13 cellular contexts compared by ENCODE assay signal in the genomic region with DNA sequence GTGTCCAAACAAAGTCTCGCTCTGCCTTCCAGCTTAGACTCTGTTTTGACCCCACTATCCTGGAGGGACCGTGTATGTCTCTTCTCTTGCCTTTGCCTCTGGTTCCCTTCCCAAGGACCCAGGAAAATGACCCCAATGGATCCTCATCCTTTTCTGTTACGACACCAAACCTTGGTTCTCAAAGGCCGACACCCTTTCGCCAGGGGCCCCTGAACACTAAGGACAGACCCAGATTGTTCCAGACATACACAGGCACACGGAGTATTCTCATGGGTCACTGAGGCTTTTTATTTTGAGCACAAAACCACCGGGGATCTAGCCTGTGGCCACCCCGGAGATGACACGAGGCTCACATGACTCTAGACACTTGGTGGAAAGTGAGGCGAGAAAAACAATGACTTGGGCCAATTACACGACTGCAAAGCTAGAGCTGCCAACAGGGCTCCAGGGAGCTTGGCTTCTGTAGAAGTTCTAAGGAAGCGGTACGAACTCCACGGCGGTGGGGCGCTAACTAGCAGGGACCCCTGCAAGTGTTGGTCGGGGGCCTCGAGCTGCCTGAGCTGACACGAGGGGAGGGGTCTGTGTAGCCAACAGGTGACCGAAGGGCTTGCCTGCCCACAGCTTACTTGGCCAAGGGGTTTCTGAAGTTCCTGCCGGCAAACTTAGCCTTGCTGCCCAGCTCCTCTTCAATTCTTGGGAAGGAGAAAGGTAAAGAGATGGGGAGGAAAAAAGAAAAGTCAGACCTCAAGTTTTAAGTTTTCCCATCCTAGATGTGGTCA. TPM values are rescaled to one million over a fixed set of nuclear protein-coding genes. Genes with fewer than 3 reads are reported as not detected.
DNase-seq lines count a peak whose midpoint lies in the region; ATAC-seq and TF ChIP-seq lines count a peak whose summit lies in the region.
"Had no signal": no experiment of that assay in that cellular context is flagged by ENCODE, and none has a peak within 500 bp of the region (broad histone marks: within the 10 kb centered on the region; RNA-seq: fewer than 3 reads in every experiment).

No MANE protein-coding gene starts in this region.

- 86% methylated on average over 9 of the region's 21 CpGs; no CpG with 5 or more reads in 1 of the 2 experiments for WGBS in IMR-90 (ENCODE audit: extremely low coverage in 2 of 2, insufficient read length in 1 of 2), 2 experiments

- H3K4me1 Mint-ChIP-seq in activated CD4-positive, alpha-beta T cell treated with anti-CD3 and anti-CD28 coated beads, Interleukin-2, amount 10 ng/mL, durations not matched to agents 24 days and 14 days, result peaks cover 31% of the 10 kb centered on the region

- H3K9me3 Mint-ChIP-seq in activated CD4-positive, alpha-beta T cell treated with anti-CD3 and anti-CD28 coated beads, Interleukin-2, amount 10 ng/mL, durations not matched to agents 24 days and 14 days, result no peaks in the 10 kb centered on the region

- no peak overlapping the region for H2BK20ac ChIP-seq in IMR-90 (ENCODE audit: low read depth, low read length)

- H3K4me1 ChIP-seq in IMR-90 (ENCODE audit: control insufficient read depth, insufficient read depth, low read length) (peaks cover 10% of the 10 kb centered on the region), adipocyte (ENCODE audit: control insufficient read depth, insufficient read depth, low read length) (peaks cover 35% of the 10 kb centered on the region), osteoblast (ENCODE audit: insufficient read depth, low read length) (peaks cover 27% of the 10 kb centered on the region)

- ATAC-seq in IMR-90 (ENCODE audit: low read depth) (no peak), HG02588 (IDR thresholded peaks at IDR 0.05; ENCODE audit: unreplicated experiment) (no peak), GM21367 (IDR thresholded peaks at IDR 0.05; ENCODE audit: unreplicated experiment) (no peak), HG02610 (IDR thresholded peaks at IDR 0.05; ENCODE audit: unreplicated experiment) (no peak)
- ATAC-seq: heart left ventricle, SK-N-SH treated with all-trans-retinoic acid at 6 μM for 48 hours had no signal

- no peak overlapping the region for H3K4me3 Mint-ChIP-seq in activated CD4-positive, alpha-beta T cell treated with anti-CD3 and anti-CD28 coated beads, Interleukin-2, amount 10 ng/mL, durations not matched to agents 24 days and 14 days

- H2AFZ ChIP-seq in IMR-90 (replicated peaks; ENCODE audit: low read length, poor library complexity) (no peak overlapping the region), osteoblast (ENCODE audit: low read length) (no peak overlapping the region)

- no peak overlapping the region for H2BK5ac ChIP-seq in IMR-90 (ENCODE audit: low read depth, low read length, poor library complexity, severe bottlenecking)

- no peak overlapping the region for H3K9ac ChIP-seq in IMR-90 (ENCODE audit: low read depth, low read length)
- H3K9ac ChIP-seq in adipocyte (ENCODE audit: low read length), result peak overlapping the region; percentile 47

- H4K5ac ChIP-seq in IMR-90 (ENCODE audit: low read depth, low read length), result no peak overlapping the region

- H2AK9ac ChIP-seq in IMR-90 (replicated peaks; ENCODE audit: low read depth, low read length, poor library complexity), result no peak overlapping the region

- no peak overlapping the region for H3K4me2 ChIP-seq in IMR-90 (ENCODE audit: low read depth, low read length)
- H3K4me2 ChIP-seq in osteoblast (ENCODE audit: insufficient read depth, low read length), result no peak overlapping the region

- peak overlapping the region; percentile 71 for H3K27ac Mint-ChIP-seq in activated CD4-positive, alpha-beta T cell treated with anti-CD3 and anti-CD28 coated beads, Interleukin-2, amount 10 ng/mL, durations not matched to agents 24 days and 14 days

- no peak overlapping the region for H3K4me3 ChIP-seq in IMR-90 (ENCODE audit: insufficient read depth, low read depth, low read length)
- H3K4me3 ChIP-seq in adipocyte (ENCODE audit: low read length), result no peak overlapping the region
- H3K4me3 ChIP-seq in osteoblast (ENCODE audit: insufficient read depth, low read length), result no peak overlapping the region
- H3K4me3 ChIP-seq: heart left ventricle had no signal

- TF ChIP-seq RAD21 in IMR-90 (IDR thresholded peaks at IDR 0.05; ENCODE audit: low read length), result no peak

- TF ChIP-seq CTCF in IMR-90 (conservative IDR thresholded peaks at IDR 0.05; ENCODE audit: low read depth, low read length) (no peak), osteoblast (IDR thresholded peaks at IDR 0.05; ENCODE audit: extremely low read depth, low read depth, low read length) (no peak)

- H3K27me3 ChIP-seq in IMR-90 (ENCODE audit: control insufficient read depth, insufficient read depth, low read length) (no peaks in the 10 kb centered on the region), adipocyte (replicated peaks; ENCODE audit: control insufficient read depth, insufficient read depth, low read length) (no peaks in the 10 kb centered on the region), osteoblast (ENCODE audit: insufficient read depth, low read length) (no peaks in the 10 kb centered on the region)
- H3K27me3 ChIP-seq: heart left ventricle had no signal

- POLR2A ChIA-PET in IMR-90 (lab: Charles Lee; ENCODE audit: unreplicated experiment), result interaction anchor here (0.6 kb wide), 1 partner anchor 170 kb away, joined by 5 read pairs; no protein-coding TSS in a partner anchor

- 0 out of 2 replicates have a peak overlapping the region, but pooled peaks have one; percentile 11 for H3K14ac ChIP-seq in IMR-90 (replicated peaks; ENCODE audit: low read depth, low read length)

- TF ChIP-seq POLR2A in IMR-90 (IDR thresholded peaks at IDR 0.05; ENCODE audit: low read depth, low read length), result no peak

- no peak overlapping the region for H3K56ac ChIP-seq in IMR-90 (ENCODE audit: extremely low read depth, insufficient read depth, low read length)

- no peak overlapping the region; the same call in 1 of the 2 replicates for H2AK5ac ChIP-seq in IMR-90 (ENCODE audit: low read depth, low read length)

- 0 out of 2 replicates have a peak overlapping the region, but pooled peaks have one; percentile 25 for H3K23ac ChIP-seq in IMR-90 (ENCODE audit: low read depth, low read length)

- H3K27ac ChIP-seq in IMR-90 (ENCODE audit: insufficient read depth, low read length) (no peak overlapping the region), osteoblast (ENCODE audit: low read depth, low read length) (peak overlapping the region; percentile 30)
- H3K27ac ChIP-seq: heart left ventricle had no signal

- H3K9me1 ChIP-seq in IMR-90 (ENCODE audit: insufficient read depth, low read length), result peaks cover 6% of the 10 kb centered on the region; the same call in 1 of the 2 replicates

- no peak overlapping the region for H2BK120ac ChIP-seq in IMR-90 (ENCODE audit: low read depth, low read length)

- in situ Hi-C loops in IMR-90 (cut with MboI; ENCODE audit: low sequenced_read_pairs), result loop anchor here (25.0 kb wide), 1 partner anchor 874 kb away; no protein-coding TSS in a partner anchor

- H4K8ac ChIP-seq in IMR-90 (ENCODE audit: low read depth in 2 of 2, low read length in 2 of 2), result no peak overlapping the region

- no peak overlapping the region for H4K91ac ChIP-seq in IMR-90 (ENCODE audit: insufficient read depth, low read depth, low read length)

- H3K18ac ChIP-seq in IMR-90 (ENCODE audit: low read depth, low read length), result no peak overlapping the region

- H4K20me1 ChIP-seq in IMR-90 (ENCODE audit: insufficient read depth, low read length), result peaks cover 93% of the 10 kb centered on the region
- peaks cover 76% of the 10 kb centered on the region for H4K20me1 ChIP-seq in osteoblast (ENCODE audit: insufficient read depth, low read length)

- peaks cover 28% of the 10 kb centered on the region for H3K79me2 ChIP-seq in osteoblast (ENCODE audit: insufficient read depth, low read length)

- peaks cover 88% of the 10 kb centered on the region for H3K36me3 Mint-ChIP-seq in activated CD4-positive, alpha-beta T cell treated with anti-CD3 and anti-CD28 coated beads, Interleukin-2, amount 10 ng/mL, durations not matched to agents 24 days and 14 days (ENCODE audit: low read depth)

- intact Hi-C loops in activated CD4-positive, alpha-beta T cell treated with anti-CD3 and anti-CD28 coated beads, Interleukin-2, amount 10 ng/mL, durations not matched to agents 24 days and 14 days (cut with micrococcal nuclease), result no loop called here
- intact Hi-C loops in IMR-90 (cut with micrococcal nuclease), result no loop called here

- H3K9me3 ChIP-seq in IMR-90 (ENCODE audit: control insufficient read depth, insufficient read depth, low read length) (no peaks in the 10 kb centered on the region), adipocyte (ENCODE audit: control insufficient read depth, low read length) (no peaks in the 10 kb centered on the region), osteoblast (ENCODE audit: low read depth, low read length) (no peaks in the 10 kb centered on the region)
- H3K9me3 ChIP-seq: heart left ventricle had no signal

- H3K36me3 ChIP-seq in IMR-90 (ENCODE audit: control insufficient read depth, insufficient read depth, low read length) (peaks cover 78% of the 10 kb centered on the region), adipocyte (ENCODE audit: control insufficient read depth, insufficient read depth, low read length, severe bottlenecking) (peaks cover 84% of the 10 kb centered on the region), osteoblast (ENCODE audit: insufficient read depth, low read length) (peaks cover 75% of the 10 kb centered on the region)

- CTCF ChIA-PET in IMR-90 (lab: Yijun Ruan, JAX), result interaction anchor here (0.6 to 1.8 kb wide), 3 partner anchors 10 to 250 kb away, joined by 3 to 8 read pairs (median 3); no protein-coding TSS in a partner anchor

- no peaks in the 10 kb centered on the region for H3K27me3 Mint-ChIP-seq in activated CD4-positive, alpha-beta T cell treated with anti-CD3 and anti-CD28 coated beads, Interleukin-2, amount 10 ng/mL, durations not matched to agents 24 days and 14 days

- peaks cover 34 to 67% of the 10 kb centered on the region in 2 experiments for H3K79me1 ChIP-seq in IMR-90 (ENCODE audit: low read depth in 1 of 2, low read length in 2 of 2)

- dilution Hi-C loops in IMR-90 (cut with HindIII; ENCODE audit: low sequenced_read_pairs, unreplicated experiment), result no loop called here

- no peak overlapping the region for H2BK15ac ChIP-seq in IMR-90 (ENCODE audit: low read depth, low read length)

- no peak overlapping the region for H3K4ac ChIP-seq in IMR-90 (ENCODE audit: low read depth, low read length)

- no peak for DNase-seq in activated CD4-positive, alpha-beta T cell treated with anti-CD3 and anti-CD28 coated beads, Interleukin-2, amount 10 ng/mL, durations not matched to agents 24 days and 14 days
- DNase-seq in activated CD4-positive, alpha-beta T cell treated with anti-CD3 and anti-CD28 coated beads for 1 hour, result no peak
- DNase-seq in IMR-90, result no peak
- DNase-seq in adipocyte (ENCODE audit: low read depth), result no peak
- DNase-seq in osteoblast (ENCODE audit: insufficient read length, low spot score, missing footprints), result no peak
- DNase-seq: activated CD4-positive, CD25-positive, alpha-beta regulatory T cell; heart left ventricle; NCI-H187; NK-92 treated with Interleukin-12 subunit alpha and Interleukin-12 subunit beta, amount 100 ng/mL, for 24 hours had no signal

- no TSS peak for BruUV-seq in IMR-90 (replicated peaks; lab: Mats Ljungman, UMichigan)

RNA-seq across cellular contexts. Expression of a gene that starts 17.6 kb away (rescaled TPM):
- 3,899 and 3,999 TPM in 2 replicates for total RNA-seq in activated CD4-positive, alpha-beta T cell treated with anti-CD3 and anti-CD28 coated beads, Interleukin-2, amount 10 ng/mL, durations not matched to agents 24 days and 14 days
- total RNA-seq in IMR-90 (2012; rRNA removed), result 2,952 and 3,643 TPM in 2 replicates
- 2,094 and 2,125 TPM in 2 replicates for polyA plus RNA-seq in IMR-90 (2012; rRNA removed)
- polyA plus RNA-seq in IMR-90 (2012; cell fraction: cytosol; rRNA removed), result 1,308 and 1,582 TPM in 2 replicates
- 1,133 and 1,170 TPM in 2 replicates for polyA plus RNA-seq in IMR-90 (2012; cell fraction: nucleus; rRNA removed; ENCODE audit: low replicate concordance)
- total RNA-seq in osteoblast, result 1,079 and 1,591 TPM in 2 replicates

RNA-seq across cellular contexts. Expression of a gene that starts 43.5 kb away (rescaled TPM):
- 69.3 and 85.6 TPM in 2 replicates for total RNA-seq in activated CD4-positive, alpha-beta T cell treated with anti-CD3 and anti-CD28 coated beads, Interleukin-2, amount 10 ng/mL, durations not matched to agents 24 days and 14 days
- total RNA-seq in IMR-90 (2012; rRNA removed), result 11.5 and 15.8 TPM in 2 replicates
- polyA plus RNA-seq in IMR-90 (2012; rRNA removed), result 13.5 and 25.1 TPM in 2 replicates
- 7.6 and 12.1 TPM in 2 replicates for polyA plus RNA-seq in IMR-90 (2012; cell fraction: cytosol; rRNA removed)
- polyA plus RNA-seq in IMR-90 (2012; cell fraction: nucleus; rRNA removed; ENCODE audit: low replicate concordance), result 27.4 and 39.6 TPM in 2 replicates
- total RNA-seq in osteoblast, result 53.0 and 55.0 TPM in 2 replicates
